3 cellular contexts compared by ENCODE assay signal in the genomic region with DNA sequence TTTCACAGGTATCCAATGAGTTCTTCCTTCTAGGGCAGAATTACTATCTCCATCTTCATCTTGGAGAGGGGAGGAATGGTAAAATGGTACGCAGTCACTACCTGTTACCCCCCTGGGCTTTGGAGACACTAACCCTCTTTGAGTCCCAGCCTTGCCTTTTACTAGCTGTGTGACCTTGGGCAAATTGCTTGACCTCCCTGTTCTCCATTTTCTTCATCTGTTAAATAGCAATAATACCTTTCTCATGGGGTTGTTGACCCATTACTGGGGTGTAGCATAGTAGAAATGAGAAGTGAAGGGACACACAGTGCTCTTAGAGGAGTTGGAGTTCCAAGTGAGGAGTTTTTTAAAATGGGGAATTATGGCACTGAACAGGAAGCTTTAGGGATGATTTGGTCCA.
A peak's percentile ranks its signal among the peaks of the same experiment; 100 is the strongest.
TF ChIP-seq lines count a peak whose summit lies in the region.

No MANE protein-coding gene starts in this region.

TF ChIP-seq in GM23338, 12 proteins besides CTCF, POLR2A, EP300 and RAD21:
- TF ChIP-seq EZH2 (IDR thresholded peaks at IDR 0.05; ENCODE audit: low read depth, unreplicated experiment) (no peak), ZNF331 (CRISPR knock-in tag; IDR thresholded peaks at IDR 0.05; ENCODE audit: low read depth) (no peak), CREB1 (CRISPR knock-in tag; IDR thresholded peaks at IDR 0.05; ENCODE audit: low read depth) (no peak), JUNB (IDR thresholded peaks at IDR 0.05; ENCODE audit: unreplicated experiment) (no peak), REST (IDR thresholded peaks at IDR 0.05; ENCODE audit: unreplicated experiment) (no peak), EZH2phosphoT487 (IDR thresholded peaks at IDR 0.05; ENCODE audit: unreplicated experiment) (no peak), POLR2AphosphoS5 (IDR thresholded peaks at IDR 0.05; ENCODE audit: low read depth) (no peak)
- TF ChIP-seq, protein P1, sequence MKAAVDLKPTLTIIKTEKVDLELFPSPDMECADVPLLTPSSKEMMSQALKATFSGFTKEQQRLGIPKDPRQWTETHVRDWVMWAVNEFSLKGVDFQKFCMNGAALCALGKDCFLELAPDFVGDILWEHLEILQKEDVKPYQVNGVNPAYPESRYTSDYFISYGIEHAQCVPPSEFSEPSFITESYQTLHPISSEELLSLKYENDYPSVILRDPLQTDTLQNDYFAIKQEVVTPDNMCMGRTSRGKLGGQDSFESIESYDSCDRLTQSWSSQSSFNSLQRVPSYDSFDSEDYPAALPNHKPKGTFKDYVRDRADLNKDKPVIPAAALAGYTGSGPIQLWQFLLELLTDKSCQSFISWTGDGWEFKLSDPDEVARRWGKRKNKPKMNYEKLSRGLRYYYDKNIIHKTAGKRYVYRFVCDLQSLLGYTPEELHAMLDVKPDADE (IDR thresholded peaks at IDR 0.05): no peak

TF ChIP-seq in IMR-90, 13 proteins besides CTCF, POLR2A, EP300 and RAD21:
- TF ChIP-seq MAZ (IDR thresholded peaks at IDR 0.05; ENCODE audit: borderline replicate concordance, low read depth, low read length): no peak
- TF ChIP-seq RCOR1 (IDR thresholded peaks at IDR 0.05; ENCODE audit: insufficient replicate concordance, low read length): no peak
- no peak for TF ChIP-seq FOS (IDR thresholded peaks at IDR 0.05; ENCODE audit: low read depth, low read length)
- TF ChIP-seq RFX5 (IDR thresholded peaks at IDR 0.05; ENCODE audit: low read depth, low read length): no peak
- TF ChIP-seq CHD1 (IDR thresholded peaks at IDR 0.05; ENCODE audit: low read depth, low read length): no peak
- TF ChIP-seq NFE2L2 (IDR thresholded peaks at IDR 0.05; ENCODE audit: low read depth, low read length): no peak
- no peak for TF ChIP-seq SMC3 (IDR thresholded peaks at IDR 0.05; ENCODE audit: low read depth, low read length)
- no peak for TF ChIP-seq BHLHE40 (IDR thresholded peaks at IDR 0.05; ENCODE audit: low read depth, low read length)
- no peak for TF ChIP-seq ELK1 (IDR thresholded peaks at IDR 0.05; ENCODE audit: borderline replicate concordance, low read depth, low read length)
- TF ChIP-seq, protein P2, sequence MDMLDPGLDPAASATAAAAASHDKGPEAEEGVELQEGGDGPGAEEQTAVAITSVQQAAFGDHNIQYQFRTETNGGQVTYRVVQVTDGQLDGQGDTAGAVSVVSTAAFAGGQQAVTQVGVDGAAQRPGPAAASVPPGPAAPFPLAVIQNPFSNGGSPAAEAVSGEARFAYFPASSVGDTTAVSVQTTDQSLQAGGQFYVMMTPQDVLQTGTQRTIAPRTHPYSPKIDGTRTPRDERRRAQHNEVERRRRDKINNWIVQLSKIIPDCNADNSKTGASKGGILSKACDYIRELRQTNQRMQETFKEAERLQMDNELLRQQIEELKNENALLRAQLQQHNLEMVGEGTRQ (IDR thresholded peaks at IDR 0.05; ENCODE audit: low read depth, low read length): no peak
- TF ChIP-seq MAFK (IDR thresholded peaks at IDR 0.05; ENCODE audit: low read depth, low read length): no peak
- TF ChIP-seq CEBPB (IDR thresholded peaks at IDR 0.05; ENCODE audit: low read depth, low read length): no peak
- TF ChIP-seq MXI1 (IDR thresholded peaks at IDR 0.05; ENCODE audit: borderline replicate concordance, low read depth, low read length): no peak

TF ChIP-seq in H1, 55 proteins besides CTCF, POLR2A, EP300 and RAD21:
- no peak for TF ChIP-seq TEAD4 (IDR thresholded peaks at IDR 0.05; ENCODE audit: low read depth, low read length)
- TF ChIP-seq CBX8 (IDR thresholded peaks at IDR 0.05; ENCODE audit: borderline replicate concordance, low read depth, low read length): no peak
- no peak for TF ChIP-seq SUZ12 (IDR thresholded peaks at IDR 0.05; ENCODE audit: low read length)
- TF ChIP-seq SIN3A (conservative IDR thresholded peaks at IDR 0.05 in 1 of 2, IDR thresholded peaks at IDR 0.05 in 1 of 2; ENCODE audit: low read depth in 1 of 2, low read length in 2 of 2): no peak
- TF ChIP-seq KDM1A (IDR thresholded peaks at IDR 0.05; ENCODE audit: borderline replicate concordance, low read length): peak; percentile 71; the same call in 1 of the 2 replicates
